ENCODE assay signal across 1 cellular context in the genomic region with DNA sequence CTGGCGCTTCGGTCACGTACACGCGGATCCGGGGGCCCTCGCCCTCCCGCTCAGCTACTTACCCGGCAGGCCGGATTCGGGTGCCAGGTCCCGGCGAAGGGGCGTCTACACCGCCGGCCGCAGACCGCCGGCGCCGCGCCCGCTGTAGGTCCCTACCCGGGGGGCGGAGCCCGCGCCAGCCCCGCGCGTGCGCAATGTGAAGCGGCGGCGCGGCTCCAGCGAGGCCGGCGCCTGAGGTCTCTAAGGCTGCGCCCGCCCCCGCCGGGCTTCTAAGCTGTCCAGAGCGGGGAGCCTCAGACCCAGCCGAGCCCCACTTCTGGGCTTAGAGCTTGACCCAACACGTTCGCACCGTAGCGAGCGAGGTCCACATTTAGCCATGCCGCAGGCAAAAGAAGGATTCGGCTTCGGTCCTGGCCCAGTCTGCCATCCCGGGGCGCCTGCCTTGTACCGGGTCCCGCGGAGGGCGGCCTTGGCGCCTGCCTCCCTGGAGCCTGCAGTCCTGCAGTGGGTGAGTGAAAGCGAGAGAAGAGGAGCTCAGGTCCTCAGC.
TF ChIP-seq lines count a peak whose summit lies in the region.

A gene with protein sequence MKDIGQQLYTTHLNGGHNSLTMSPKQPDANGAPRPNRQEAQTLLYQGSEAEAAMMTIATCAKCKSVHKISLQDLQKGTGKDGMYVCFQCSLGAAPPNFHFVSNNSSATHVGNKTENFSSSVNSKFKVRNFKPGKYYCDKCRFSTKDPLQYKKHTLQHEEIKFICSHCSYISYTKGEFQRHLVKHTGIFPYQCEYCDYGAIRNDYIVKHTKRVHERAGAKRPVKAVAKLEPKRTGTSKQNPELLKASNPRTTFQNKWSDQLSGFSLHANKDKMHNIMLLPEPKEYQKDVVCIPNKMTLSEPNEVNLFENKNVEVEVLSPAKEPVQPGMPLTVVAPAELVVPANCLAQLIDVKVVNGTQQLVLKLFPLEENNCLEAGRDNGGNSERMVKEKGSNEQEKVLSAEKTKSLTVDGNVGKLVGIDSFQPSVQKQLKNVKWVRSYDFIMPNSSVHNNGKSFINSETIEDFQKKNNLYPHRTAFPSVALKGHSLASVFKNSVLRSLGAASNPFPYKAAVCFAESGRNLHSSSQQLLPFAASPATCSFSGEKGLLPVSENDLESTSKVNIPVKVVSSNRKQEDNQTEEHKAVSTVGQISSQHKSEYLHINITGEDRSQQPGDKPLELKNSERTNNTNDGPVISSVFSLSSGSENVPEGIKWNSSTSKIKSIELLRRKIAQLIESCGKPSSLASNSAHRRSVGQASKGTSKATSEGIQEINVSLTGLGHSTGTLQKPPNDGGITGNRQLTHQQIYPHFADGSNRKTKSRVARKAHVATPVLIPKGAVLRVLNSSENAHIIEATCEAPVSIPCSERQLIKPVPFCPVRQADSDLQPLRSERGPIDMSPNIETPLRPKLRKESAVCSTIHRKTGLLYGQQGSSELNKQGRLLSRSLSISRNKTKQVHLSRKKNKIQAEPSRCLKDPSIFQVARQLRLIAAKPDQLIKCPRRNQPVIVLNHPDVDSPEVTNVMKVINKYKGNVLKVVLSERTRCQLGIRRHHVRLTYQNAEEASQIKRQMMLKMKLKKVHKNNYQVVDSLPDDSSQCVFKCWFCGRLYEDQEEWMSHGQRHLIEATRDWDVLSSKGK (minus strand): TSS at position 172 of the 547 bp plus-strand sequence. CDS start 11,098 bp downstream, outside the sequence.

TF ChIP-seq in K562, 482 proteins besides CTCF, POLR2A, EP300 and RAD21 (continued from another document):
- TF ChIP-seq ZBTB7A (IDR thresholded peaks at IDR 0.05; ENCODE audit: borderline replicate concordance, control insufficient read depth, low read depth, low read length) (peak; percentile 4; the same call in 1 of the 2 replicates), ZNF384 (IDR thresholded peaks at IDR 0.05; ENCODE audit: low read depth, low read length) (no peak), ZNF140 (CRISPR knock-in tag; IDR thresholded peaks at IDR 0.05) (no peak), RBFOX2 (IDR thresholded peaks at IDR 0.05; ENCODE audit: low read depth, low read length) (peak; percentile 71), YY1 (IDR thresholded peaks at IDR 0.05; ENCODE audit: borderline replicate concordance in 1 of 3, control insufficient read depth in 1 of 3, extremely low read depth in 1 of 3, insufficient read depth in 3 of 3, insufficient read length in 1 of 3, insufficient replicate concordance in 2 of 3, low read depth in 1 of 3, low read length in 2 of 3) (peak in 1 of 3 experiments; percentile 28), PHF8 (IDR thresholded peaks at IDR 0.05; ENCODE audit: borderline replicate concordance, low read length) (peak; percentile 59; the same call in 1 of the 2 replicates), TEAD1 (CRISPR knock-in tag; IDR thresholded peaks at IDR 0.05) (0 out of 4 replicates have a peak, but pooled peaks of 1 of the 2 experiments have one; percentile 42), MIER1 (IDR thresholded peaks at IDR 0.05; ENCODE audit: low read depth) (no peak), MCM2 (IDR thresholded peaks at IDR 0.05; ENCODE audit: low read depth) (no peak), SIN3A (IDR thresholded peaks at IDR 0.05; ENCODE audit: borderline replicate concordance in 2 of 2, control insufficient read depth in 1 of 2, low read depth in 2 of 2, low read length in 2 of 2) (0 out of 4 replicates have a peak, but pooled peaks of 1 of the 2 experiments have one; percentile 34)
- TF ChIP-seq, protein P1, sequence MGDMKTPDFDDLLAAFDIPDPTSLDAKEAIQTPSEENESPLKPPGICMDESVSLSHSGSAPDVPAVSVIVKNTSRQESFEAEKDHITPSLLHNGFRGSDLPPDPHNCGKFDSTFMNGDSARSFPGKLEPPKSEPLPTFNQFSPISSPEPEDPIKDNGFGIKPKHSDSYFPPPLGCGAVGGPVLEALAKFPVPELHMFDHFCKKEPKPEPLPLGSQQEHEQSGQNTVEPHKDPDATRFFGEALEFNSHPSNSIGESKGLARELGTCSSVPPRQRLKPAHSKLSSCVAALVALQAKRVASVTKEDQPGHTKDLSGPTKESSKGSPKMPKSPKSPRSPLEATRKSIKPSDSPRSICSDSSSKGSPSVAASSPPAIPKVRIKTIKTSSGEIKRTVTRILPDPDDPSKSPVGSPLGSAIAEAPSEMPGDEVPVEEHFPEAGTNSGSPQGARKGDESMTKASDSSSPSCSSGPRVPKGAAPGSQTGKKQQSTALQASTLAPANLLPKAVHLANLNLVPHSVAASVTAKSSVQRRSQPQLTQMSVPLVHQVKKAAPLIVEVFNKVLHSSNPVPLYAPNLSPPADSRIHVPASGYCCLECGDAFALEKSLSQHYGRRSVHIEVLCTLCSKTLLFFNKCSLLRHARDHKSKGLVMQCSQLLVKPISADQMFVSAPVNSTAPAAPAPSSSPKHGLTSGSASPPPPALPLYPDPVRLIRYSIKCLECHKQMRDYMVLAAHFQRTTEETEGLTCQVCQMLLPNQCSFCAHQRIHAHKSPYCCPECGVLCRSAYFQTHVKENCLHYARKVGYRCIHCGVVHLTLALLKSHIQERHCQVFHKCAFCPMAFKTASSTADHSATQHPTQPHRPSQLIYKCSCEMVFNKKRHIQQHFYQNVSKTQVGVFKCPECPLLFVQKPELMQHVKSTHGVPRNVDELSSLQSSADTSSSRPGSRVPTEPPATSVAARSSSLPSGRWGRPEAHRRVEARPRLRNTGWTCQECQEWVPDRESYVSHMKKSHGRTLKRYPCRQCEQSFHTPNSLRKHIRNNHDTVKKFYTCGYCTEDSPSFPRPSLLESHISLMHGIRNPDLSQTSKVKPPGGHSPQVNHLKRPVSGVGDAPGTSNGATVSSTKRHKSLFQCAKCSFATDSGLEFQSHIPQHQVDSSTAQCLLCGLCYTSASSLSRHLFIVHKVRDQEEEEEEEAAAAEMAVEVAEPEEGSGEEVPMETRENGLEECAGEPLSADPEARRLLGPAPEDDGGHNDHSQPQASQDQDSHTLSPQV (IDR thresholded peaks at IDR 0.05) = no peak
- TF ChIP-seq, protein P2, sequence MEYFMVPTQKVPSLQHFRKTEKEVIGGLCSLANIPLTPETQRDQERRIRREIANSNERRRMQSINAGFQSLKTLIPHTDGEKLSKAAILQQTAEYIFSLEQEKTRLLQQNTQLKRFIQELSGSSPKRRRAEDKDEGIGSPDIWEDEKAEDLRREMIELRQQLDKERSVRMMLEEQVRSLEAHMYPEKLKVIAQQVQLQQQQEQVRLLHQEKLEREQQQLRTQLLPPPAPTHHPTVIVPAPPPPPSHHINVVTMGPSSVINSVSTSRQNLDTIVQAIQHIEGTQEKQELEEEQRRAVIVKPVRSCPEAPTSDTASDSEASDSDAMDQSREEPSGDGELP (CRISPR knock-in tag; IDR thresholded peaks at IDR 0.05; ENCODE audit: borderline replicate concordance) = 0 out of 2 replicates have a peak, but pooled peaks have one; percentile 12
- TF ChIP-seq, protein P3, sequence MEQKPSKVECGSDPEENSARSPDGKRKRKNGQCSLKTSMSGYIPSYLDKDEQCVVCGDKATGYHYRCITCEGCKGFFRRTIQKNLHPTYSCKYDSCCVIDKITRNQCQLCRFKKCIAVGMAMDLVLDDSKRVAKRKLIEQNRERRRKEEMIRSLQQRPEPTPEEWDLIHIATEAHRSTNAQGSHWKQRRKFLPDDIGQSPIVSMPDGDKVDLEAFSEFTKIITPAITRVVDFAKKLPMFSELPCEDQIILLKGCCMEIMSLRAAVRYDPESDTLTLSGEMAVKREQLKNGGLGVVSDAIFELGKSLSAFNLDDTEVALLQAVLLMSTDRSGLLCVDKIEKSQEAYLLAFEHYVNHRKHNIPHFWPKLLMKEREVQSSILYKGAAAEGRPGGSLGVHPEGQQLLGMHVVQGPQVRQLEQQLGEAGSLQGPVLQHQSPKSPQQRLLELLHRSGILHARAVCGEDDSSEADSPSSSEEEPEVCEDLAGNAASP (IDR thresholded peaks at IDR 0.05) = no peak
- TF ChIP-seq, protein P4, sequence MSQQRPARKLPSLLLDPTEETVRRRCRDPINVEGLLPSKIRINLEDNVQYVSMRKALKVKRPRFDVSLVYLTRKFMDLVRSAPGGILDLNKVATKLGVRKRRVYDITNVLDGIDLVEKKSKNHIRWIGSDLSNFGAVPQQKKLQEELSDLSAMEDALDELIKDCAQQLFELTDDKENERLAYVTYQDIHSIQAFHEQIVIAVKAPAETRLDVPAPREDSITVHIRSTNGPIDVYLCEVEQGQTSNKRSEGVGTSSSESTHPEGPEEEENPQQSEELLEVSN (IDR thresholded peaks at IDR 0.05; ENCODE audit: borderline replicate concordance in 1 of 2, extremely low read depth in 1 of 2, insufficient read depth in 1 of 2, insufficient read length in 1 of 2, low read depth in 1 of 2, low read length in 1 of 2, poor library complexity in 1 of 2, severe bottlenecking in 1 of 2) = peak; percentile 47 to 82
